Comparison of ENCODE assay signal across 1 cellular context in genomic region chr7:85924062-85924461, GRCh38.
TF ChIP-seq lines count a peak whose summit lies in the region.

No MANE protein-coding gene starts in this region.

TF ChIP-seq in GM23338, 12 proteins besides CTCF, POLR2A, EP300 and RAD21 (continued from another document):
- TF ChIP-seq, protein P1, sequence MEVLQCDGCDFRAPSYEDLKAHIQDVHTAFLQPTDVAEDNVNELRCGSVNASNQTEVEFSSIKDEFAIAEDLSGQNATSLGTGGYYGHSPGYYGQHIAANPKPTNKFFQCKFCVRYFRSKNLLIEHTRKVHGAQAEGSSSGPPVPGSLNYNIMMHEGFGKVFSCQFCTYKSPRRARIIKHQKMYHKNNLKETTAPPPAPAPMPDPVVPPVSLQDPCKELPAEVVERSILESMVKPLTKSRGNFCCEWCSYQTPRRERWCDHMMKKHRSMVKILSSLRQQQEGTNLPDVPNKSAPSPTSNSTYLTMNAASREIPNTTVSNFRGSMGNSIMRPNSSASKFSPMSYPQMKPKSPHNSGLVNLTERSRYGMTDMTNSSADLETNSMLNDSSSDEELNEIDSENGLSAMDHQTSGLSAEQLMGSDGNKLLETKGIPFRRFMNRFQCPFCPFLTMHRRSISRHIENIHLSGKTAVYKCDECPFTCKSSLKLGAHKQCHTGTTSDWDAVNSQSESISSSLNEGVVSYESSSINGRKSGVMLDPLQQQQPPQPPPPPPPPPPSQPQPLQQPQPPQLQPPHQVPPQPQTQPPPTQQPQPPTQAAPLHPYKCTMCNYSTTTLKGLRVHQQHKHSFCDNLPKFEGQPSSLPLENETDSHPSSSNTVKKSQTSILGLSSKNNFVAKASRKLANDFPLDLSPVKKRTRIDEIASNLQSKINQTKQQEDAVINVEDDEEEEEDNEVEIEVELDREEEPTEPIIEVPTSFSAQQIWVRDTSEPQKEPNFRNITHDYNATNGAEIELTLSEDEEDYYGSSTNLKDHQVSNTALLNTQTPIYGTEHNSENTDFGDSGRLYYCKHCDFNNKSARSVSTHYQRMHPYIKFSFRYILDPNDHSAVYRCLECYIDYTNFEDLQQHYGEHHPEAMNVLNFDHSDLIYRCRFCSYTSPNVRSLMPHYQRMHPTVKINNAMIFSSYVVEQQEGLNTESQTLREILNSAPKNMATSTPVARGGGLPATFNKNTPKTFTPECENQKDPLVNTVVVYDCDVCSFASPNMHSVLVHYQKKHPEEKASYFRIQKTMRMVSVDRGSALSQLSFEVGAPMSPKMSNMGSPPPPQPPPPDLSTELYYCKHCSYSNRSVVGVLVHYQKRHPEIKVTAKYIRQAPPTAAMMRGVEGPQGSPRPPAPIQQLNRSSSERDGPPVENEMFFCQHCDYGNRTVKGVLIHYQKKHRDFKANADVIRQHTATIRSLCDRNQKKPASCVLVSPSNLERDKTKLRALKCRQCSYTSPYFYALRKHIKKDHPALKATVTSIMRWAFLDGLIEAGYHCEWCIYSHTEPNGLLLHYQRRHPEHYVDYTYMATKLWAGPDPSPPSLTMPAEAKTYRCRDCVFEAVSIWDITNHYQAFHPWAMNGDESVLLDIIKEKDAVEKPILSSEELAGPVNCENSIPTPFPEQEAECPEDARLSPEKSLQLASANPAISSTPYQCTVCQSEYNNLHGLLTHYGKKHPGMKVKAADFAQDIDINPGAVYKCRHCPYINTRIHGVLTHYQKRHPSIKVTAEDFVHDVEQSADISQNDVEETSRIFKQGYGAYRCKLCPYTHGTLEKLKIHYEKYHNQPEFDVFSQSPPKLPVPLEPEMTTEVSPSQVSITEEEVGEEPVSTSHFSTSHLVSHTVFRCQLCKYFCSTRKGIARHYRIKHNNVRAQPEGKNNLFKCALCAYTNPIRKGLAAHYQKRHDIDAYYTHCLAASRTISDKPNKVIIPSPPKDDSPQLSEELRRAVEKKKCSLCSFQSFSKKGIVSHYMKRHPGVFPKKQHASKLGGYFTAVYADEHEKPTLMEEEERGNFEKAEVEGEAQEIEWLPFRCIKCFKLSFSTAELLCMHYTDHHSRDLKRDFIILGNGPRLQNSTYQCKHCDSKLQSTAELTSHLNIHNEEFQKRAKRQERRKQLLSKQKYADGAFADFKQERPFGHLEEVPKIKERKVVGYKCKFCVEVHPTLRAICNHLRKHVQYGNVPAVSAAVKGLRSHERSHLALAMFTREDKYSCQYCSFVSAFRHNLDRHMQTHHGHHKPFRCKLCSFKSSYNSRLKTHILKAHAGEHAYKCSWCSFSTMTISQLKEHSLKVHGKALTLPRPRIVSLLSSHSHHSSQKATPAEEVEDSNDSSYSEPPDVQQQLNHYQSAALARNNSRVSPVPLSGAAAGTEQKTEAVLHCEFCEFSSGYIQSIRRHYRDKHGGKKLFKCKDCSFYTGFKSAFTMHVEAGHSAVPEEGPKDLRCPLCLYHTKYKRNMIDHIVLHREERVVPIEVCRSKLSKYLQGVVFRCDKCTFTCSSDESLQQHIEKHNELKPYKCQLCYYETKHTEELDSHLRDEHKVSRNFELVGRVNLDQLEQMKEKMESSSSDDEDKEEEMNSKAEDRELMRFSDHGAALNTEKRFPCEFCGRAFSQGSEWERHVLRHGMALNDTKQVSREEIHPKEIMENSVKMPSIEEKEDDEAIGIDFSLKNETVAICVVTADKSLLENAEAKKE (CRISPR knock-in tag; IDR thresholded peaks at IDR 0.05): no peak
- TF ChIP-seq CREB1 (CRISPR knock-in tag; IDR thresholded peaks at IDR 0.05; ENCODE audit: low read depth) (no peak), POLR2AphosphoS5 (IDR thresholded peaks at IDR 0.05; ENCODE audit: low read depth) (no peak), JUNB (IDR thresholded peaks at IDR 0.05; ENCODE audit: unreplicated experiment) (no peak), NANOG (IDR thresholded peaks at IDR 0.05; ENCODE audit: borderline replicate concordance) (no peak), EZH2phosphoT487 (IDR thresholded peaks at IDR 0.05; ENCODE audit: unreplicated experiment) (no peak), ZNF331 (CRISPR knock-in tag; IDR thresholded peaks at IDR 0.05; ENCODE audit: low read depth) (no peak)
- TF ChIP-seq, protein P2, sequence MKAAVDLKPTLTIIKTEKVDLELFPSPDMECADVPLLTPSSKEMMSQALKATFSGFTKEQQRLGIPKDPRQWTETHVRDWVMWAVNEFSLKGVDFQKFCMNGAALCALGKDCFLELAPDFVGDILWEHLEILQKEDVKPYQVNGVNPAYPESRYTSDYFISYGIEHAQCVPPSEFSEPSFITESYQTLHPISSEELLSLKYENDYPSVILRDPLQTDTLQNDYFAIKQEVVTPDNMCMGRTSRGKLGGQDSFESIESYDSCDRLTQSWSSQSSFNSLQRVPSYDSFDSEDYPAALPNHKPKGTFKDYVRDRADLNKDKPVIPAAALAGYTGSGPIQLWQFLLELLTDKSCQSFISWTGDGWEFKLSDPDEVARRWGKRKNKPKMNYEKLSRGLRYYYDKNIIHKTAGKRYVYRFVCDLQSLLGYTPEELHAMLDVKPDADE (IDR thresholded peaks at IDR 0.05): no peak
